11 cellular contexts compared by ENCODE assay signal in genomic region chr1:6424000-6424565, GRCh38.
A peak's percentile ranks its signal among the peaks of the same experiment; 100 is the strongest.
DNase-seq lines count a peak whose midpoint lies in the region; ATAC-seq and TF ChIP-seq lines count a peak whose summit lies in the region.
"Had no signal": no experiment of that assay in that cellular context is flagged by ENCODE, and none has a peak within 500 bp of the region (broad histone marks: within the 10 kb centered on the region; RNA-seq: fewer than 3 reads in every experiment).

No MANE protein-coding gene starts in this region.

- H3K27me3 ChIP-seq in WERI-Rb-1 (ENCODE audit: insufficient read depth, low read depth, severe bottlenecking) (no peaks in the 10 kb centered on the region), iPS-20b (ENCODE audit: insufficient read depth, low read length) (peaks cover 90% of the 10 kb centered on the region)

- no peak for TF ChIP-seq CTCF in WERI-Rb-1 (IDR thresholded peaks at IDR 0.05; ENCODE audit: low read depth, low read length)

- DNase-seq in AG08395 (ENCODE audit: low spot score) (peak; percentile 27), DMS79 treated with DMSO at 0.1 percent for 48 hours (lab: John Stamatoyannopoulos, UW) (peak; percentile 30), WERI-Rb-1 (no peak), NCI-H1105 (lab: John Stamatoyannopoulos, UW) (no peak), GDM1 (lab: John Stamatoyannopoulos, UW) (no peak)
- DNase-seq: GF-D8, NCI-H187 treated with DMSO at 0.1 percent for 48 hours had no signal

- no peak overlapping the region for H3K9ac ChIP-seq in iPS-20b (ENCODE audit: low read depth, low read length)

- ATAC-seq in HG03280 (IDR thresholded peaks at IDR 0.05; ENCODE audit: unreplicated experiment) = no peak
- ATAC-seq in GM21360 (IDR thresholded peaks at IDR 0.05; ENCODE audit: unreplicated experiment) = no peak

- H3K9me3 ChIP-seq in WERI-Rb-1 (ENCODE audit: severe bottlenecking) (no peaks in the 10 kb centered on the region), iPS-20b (ENCODE audit: insufficient read depth, low read depth, low read length) (no peaks in the 10 kb centered on the region)
- H3K9me3 ChIP-seq: ovary had no signal

- no peaks in the 10 kb centered on the region for H3K4me1 ChIP-seq in iPS-20b (ENCODE audit: insufficient read depth, low read length)

- H3K36me3 ChIP-seq in WERI-Rb-1 (no peaks in the 10 kb centered on the region), iPS-20b (ENCODE audit: insufficient read depth, low read depth, low read length) (no peaks in the 10 kb centered on the region)
- H3K36me3 ChIP-seq: ovary had no signal

- H3K27ac ChIP-seq in WERI-Rb-1 (peak overlapping the region; percentile 36; the same call in 1 of the 2 replicates), iPS-20b (ENCODE audit: low read length) (no peak overlapping the region)
- H3K27ac ChIP-seq: ovary had no signal

- H3K4me3 ChIP-seq in WERI-Rb-1 (ENCODE audit: low read depth, low read length) = no peak overlapping the region
- H3K4me3 ChIP-seq in iPS-20b (ENCODE audit: low read length) = peak overlapping the region; percentile 24; the same call in 1 of the 2 replicates
- H3K4me3 ChIP-seq: ovary had no signal

Comparison
In these comparisons a context has a peak if more than half of its experiments do, and no peak if none do; other contexts are left out.
1. DNase-seq: peak in AG08395 (single experiment) and DMS79 treated with DMSO at 0.1 percent for 48 hours (single experiment); none in WERI-Rb-1 (single experiment), NCI-H1105 (single experiment) and GDM1 (single experiment).